Comparison of ENCODE assay signal across 1 cellular context in genomic region chr16:67843343-67843765, GRCh38.
TF ChIP-seq lines count a peak whose summit lies in the region.

No MANE protein-coding gene starts in this region.

TF ChIP-seq in HepG2, 621 proteins besides CTCF, POLR2A, EP300 and RAD21 (continued from another document and continues in another):
- TF ChIP-seq RFX3 (CRISPR knock-in tag; IDR thresholded peaks at IDR 0.05) = no peak
- no peak for TF ChIP-seq TBP (CRISPR knock-in tag; IDR thresholded peaks at IDR 0.05)
- no peak for TF ChIP-seq ZNF30 (CRISPR knock-in tag; IDR thresholded peaks at IDR 0.05)
- TF ChIP-seq CAMTA2 (CRISPR knock-in tag; IDR thresholded peaks at IDR 0.05; ENCODE audit: borderline replicate concordance) = no peak
- no peak for TF ChIP-seq ZBTB46 (CRISPR knock-in tag; IDR thresholded peaks at IDR 0.05; ENCODE audit: borderline replicate concordance)
- TF ChIP-seq ZNF367 (CRISPR knock-in tag; IDR thresholded peaks at IDR 0.05; ENCODE audit: borderline replicate concordance) = no peak
- no peak for TF ChIP-seq FOXJ3 (CRISPR knock-in tag; IDR thresholded peaks at IDR 0.05; ENCODE audit: borderline replicate concordance)
- TF ChIP-seq ZMAT3 (CRISPR knock-in tag; conservative IDR thresholded peaks at IDR 0.05) = 0 out of 2 replicates have a peak, but pooled peaks have one; percentile 28
- TF ChIP-seq ZNF350 (CRISPR knock-in tag; IDR thresholded peaks at IDR 0.05; ENCODE audit: borderline replicate concordance, low read depth) = 0 out of 2 replicates have a peak, but pooled peaks have one; percentile 7
- TF ChIP-seq SRSF1 (optimal IDR thresholded peaks at IDR 0.05; ENCODE audit: low read depth, low read length) = no peak
- TF ChIP-seq SRSF4 (IDR thresholded peaks at IDR 0.05; ENCODE audit: low read depth, low read length, poor library complexity, severe bottlenecking) = no peak
- no peak for TF ChIP-seq ZNF720 (CRISPR knock-in tag; IDR thresholded peaks at IDR 0.05)
- 0 out of 2 replicates have a peak, but pooled peaks have one; percentile 1 for TF ChIP-seq HES4 (CRISPR knock-in tag; IDR thresholded peaks at IDR 0.05; ENCODE audit: borderline replicate concordance)
- TF ChIP-seq JARID2 (CRISPR knock-in tag; IDR thresholded peaks at IDR 0.05; ENCODE audit: insufficient replicate concordance) = no peak
- peak; percentile 12; the same call in 1 of the 2 replicates for TF ChIP-seq MTA1 (CRISPR knock-in tag; IDR thresholded peaks at IDR 0.05; ENCODE audit: borderline replicate concordance)
- TF ChIP-seq ETV6 (CRISPR knock-in tag; conservative IDR thresholded peaks at IDR 0.05) = no peak
- TF ChIP-seq DPF2 (CRISPR knock-in tag; IDR thresholded peaks at IDR 0.05; ENCODE audit: borderline replicate concordance, low read depth) = no peak
- no peak for TF ChIP-seq RARA (CRISPR knock-in tag; IDR thresholded peaks at IDR 0.05)
- TF ChIP-seq MED13 (CRISPR knock-in tag; IDR thresholded peaks at IDR 0.05) = no peak
- no peak for TF ChIP-seq SNAI1 (CRISPR knock-in tag; IDR thresholded peaks at IDR 0.05; ENCODE audit: borderline replicate concordance)
- TF ChIP-seq CERS6 (CRISPR knock-in tag; IDR thresholded peaks at IDR 0.05) = no peak
- TF ChIP-seq ZNF557 (CRISPR knock-in tag; IDR thresholded peaks at IDR 0.05) = no peak
- TF ChIP-seq ZHX1 (CRISPR knock-in tag; IDR thresholded peaks at IDR 0.05; ENCODE audit: low read depth) = no peak
- no peak for TF ChIP-seq SRY (CRISPR knock-in tag; IDR thresholded peaks at IDR 0.05)
- TF ChIP-seq PRDM10 (CRISPR knock-in tag; IDR thresholded peaks at IDR 0.05; ENCODE audit: low read depth) = no peak
- TF ChIP-seq ONECUT2 (CRISPR knock-in tag; IDR thresholded peaks at IDR 0.05) = no peak
- TF ChIP-seq PAXIP1 (CRISPR knock-in tag; conservative IDR thresholded peaks at IDR 0.05) = 0 out of 2 replicates have a peak, but pooled peaks have one; percentile 5
- no peak; the same call in 1 of the 2 replicates for TF ChIP-seq ZNF317 (CRISPR knock-in tag; IDR thresholded peaks at IDR 0.05)
- 0 out of 2 replicates have a peak, but pooled peaks have one; percentile 1 for TF ChIP-seq ZNF605 (CRISPR knock-in tag; IDR thresholded peaks at IDR 0.05)
- TF ChIP-seq TARDBP (CRISPR knock-in tag; IDR thresholded peaks at IDR 0.05) = peak; percentile 14; the same call in 1 of the 2 replicates
- TF ChIP-seq ZNF740 (CRISPR knock-in tag; IDR thresholded peaks at IDR 0.05) = no peak
- no peak for TF ChIP-seq NBN (conservative IDR thresholded peaks at IDR 0.05)
- TF ChIP-seq IKZF4 (CRISPR knock-in tag; IDR thresholded peaks at IDR 0.05; ENCODE audit: borderline replicate concordance, low read depth, not compliant biosample characterization) = no peak
- TF ChIP-seq PHF20 (CRISPR knock-in tag; IDR thresholded peaks at IDR 0.05) = no peak
- no peak for TF ChIP-seq ZBTB37 (CRISPR knock-in tag; IDR thresholded peaks at IDR 0.05)
- TF ChIP-seq MXD1 (CRISPR knock-in tag; IDR thresholded peaks at IDR 0.05) = no peak
- TF ChIP-seq TRIM22 (IDR thresholded peaks at IDR 0.05) = no peak
- TF ChIP-seq SSRP1 (CRISPR knock-in tag; IDR thresholded peaks at IDR 0.05) = no peak
- no peak for TF ChIP-seq TCF7L2 (IDR thresholded peaks at IDR 0.05; ENCODE audit: low read depth, low read length)
- no peak for TF ChIP-seq SOX13 (IDR thresholded peaks at IDR 0.05)
- no peak for TF ChIP-seq SOX13 (CRISPR knock-in tag; conservative IDR thresholded peaks at IDR 0.05 in 1 of 2, IDR thresholded peaks at IDR 0.05 in 1 of 2)
- no peak for TF ChIP-seq FOXO1 (CRISPR knock-in tag; IDR thresholded peaks at IDR 0.05)
- TF ChIP-seq ZFP91 (CRISPR knock-in tag; IDR thresholded peaks at IDR 0.05; ENCODE audit: borderline replicate concordance) = peak; percentile 66; the same call in 1 of the 2 replicates
- no peak for TF ChIP-seq ZFP36L1 (CRISPR knock-in tag; IDR thresholded peaks at IDR 0.05)
- TF ChIP-seq ZSCAN22 (CRISPR knock-in tag; IDR thresholded peaks at IDR 0.05) = no peak
- TF ChIP-seq ZMYM4 (CRISPR knock-in tag; IDR thresholded peaks at IDR 0.05) = no peak
- no peak for TF ChIP-seq DNMT3B (CRISPR knock-in tag; conservative IDR thresholded peaks at IDR 0.05)
- TF ChIP-seq TBL1XR1 (IDR thresholded peaks at IDR 0.05; ENCODE audit: borderline replicate concordance, low read length, partially characterized antibody) = no peak
- no peak for TF ChIP-seq FOXA3 (CRISPR knock-in tag; IDR thresholded peaks at IDR 0.05)
- TF ChIP-seq ZNF83 (CRISPR knock-in tag; IDR thresholded peaks at IDR 0.05; ENCODE audit: borderline replicate concordance) = no peak
- TF ChIP-seq HNRNPL (IDR thresholded peaks at IDR 0.05; ENCODE audit: low read depth, low read length) = no peak
- peak; percentile 0; the same call in 1 of the 2 replicates for TF ChIP-seq ZNF589 (CRISPR knock-in tag; conservative IDR thresholded peaks at IDR 0.05)
